Comparison of ENCODE assay signal across 13 cellular contexts in the genomic region with DNA sequence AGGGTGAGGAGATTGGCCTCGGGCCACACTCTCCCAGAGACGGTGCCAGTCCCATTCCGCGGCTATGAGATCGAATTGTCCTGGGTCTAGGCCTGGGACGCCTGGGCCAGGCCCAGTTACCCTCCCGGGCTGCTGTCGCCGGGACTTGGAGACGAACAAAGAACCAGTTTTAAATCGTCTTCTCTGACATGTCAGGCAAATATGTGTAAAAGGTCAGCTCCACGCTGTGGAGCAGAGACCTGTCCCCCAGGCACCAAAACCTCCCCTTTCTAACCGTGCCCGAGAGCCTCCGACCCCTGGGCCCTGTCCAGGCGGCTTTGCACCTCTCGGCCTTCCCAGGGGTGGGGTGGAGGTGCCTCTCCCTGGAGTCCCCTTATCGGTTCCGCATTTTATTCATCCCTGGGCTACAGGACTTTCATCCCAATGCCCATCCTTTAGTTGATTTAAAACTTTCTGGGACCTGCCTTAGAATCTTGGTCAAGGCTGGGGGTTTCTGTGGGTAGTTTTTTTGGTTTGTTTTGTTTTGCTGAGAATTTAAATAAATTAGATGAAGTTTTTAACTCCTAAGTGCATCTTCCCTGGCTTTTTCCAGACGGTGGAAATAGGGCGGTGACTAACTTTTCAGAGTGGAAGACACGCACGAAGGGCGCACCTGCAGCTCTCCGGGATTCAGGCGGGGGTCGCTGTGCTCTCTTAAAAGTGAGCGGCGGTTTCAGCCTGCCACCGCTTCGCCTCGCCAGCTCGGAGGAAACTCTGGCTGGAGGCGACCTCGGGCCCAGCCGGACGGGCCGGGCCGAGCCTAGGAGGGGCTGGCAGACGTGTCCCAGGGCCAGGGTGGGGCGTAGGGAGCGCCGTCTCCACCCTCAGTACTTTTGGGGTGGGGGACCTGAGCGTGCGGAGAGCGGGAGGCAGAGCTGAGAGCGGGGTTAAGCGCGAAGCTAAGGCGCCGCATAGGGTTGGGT. TPM values are rescaled to one million over a fixed set of nuclear protein-coding genes. Genes with fewer than 3 reads are reported as not detected.
A peak's percentile ranks its signal among the peaks of the same experiment; 100 is the strongest.
DNase-seq lines count a peak whose midpoint lies in the region; ATAC-seq and TF ChIP-seq lines count a peak whose summit lies in the region.
"Had no signal": no experiment of that assay in that cellular context is flagged by ENCODE, and none has a peak within 500 bp of the region (broad histone marks: within the 10 kb centered on the region; RNA-seq: fewer than 3 reads in every experiment).

No MANE protein-coding gene starts in this region.

- no peak overlapping the region for H3K9ac ChIP-seq in neural progenitor cell

- CTCF ChIA-PET in GM10248 (lab: Yijun Ruan, JAX) = interaction anchor here (1.2 to 2.4 kb wide), 3 partner anchors 11 to 1939 kb away, joined by 3 to 5 read pairs (median 3); no protein-coding TSS in a partner anchor
- CTCF ChIA-PET in activated CD8-positive, alpha-beta memory T cell treated with anti-CD3 and anti-CD28 coated beads, Interleukin-2, amount 10 ng/mL, durations not matched to agents 7 days and 5 days (lab: Charles Lee) = no interaction called here

- peaks cover 8 to 16% (median 10%) of the 10 kb centered on the region in 3 donors for H3K4me1 Mint-ChIP-seq in IgD-negative memory B cell
- H3K4me1 Mint-ChIP-seq in neural progenitor cell = peaks cover 50% of the 10 kb centered on the region
- peaks cover 6% of the 10 kb centered on the region for H3K4me1 Mint-ChIP-seq in activated CD8-positive, alpha-beta memory T cell treated with anti-CD3 and anti-CD28 coated beads, Interleukin-2, amount 10 ng/mL, durations not matched to agents 7 days and 5 days

- peak overlapping the region; percentile 86 for H2AFZ ChIP-seq in neural progenitor cell (replicated peaks)

- no peaks in the 10 kb centered on the region for H3K9me3 ChIP-seq in neural progenitor cell (ENCODE audit: low read depth)
- H3K9me3 ChIP-seq: Peyer's patch had no signal

- H3K9me3 Mint-ChIP-seq in IgD-negative memory B cell (peaks cover 3 to 11% (median 8%) of the 10 kb centered on the region in 3 donors), neural progenitor cell (no peaks in the 10 kb centered on the region)
- no peaks in the 10 kb centered on the region for H3K9me3 Mint-ChIP-seq in activated CD8-positive, alpha-beta memory T cell treated with anti-CD3 and anti-CD28 coated beads, Interleukin-2, amount 10 ng/mL, durations not matched to agents 7 days and 5 days (ENCODE audit: low read depth)

- peaks cover 32% of the 10 kb centered on the region for H3K4me1 ChIP-seq in neural progenitor cell

- peaks cover 90% of the 10 kb centered on the region for H4K20me1 ChIP-seq in neural progenitor cell (ENCODE audit: low read depth)

- H3K4me3 Mint-ChIP-seq in IgD-negative memory B cell (peak overlapping the region in 3 of 4 donors; percentile 7 to 46 (median 27)), neural progenitor cell (peak overlapping the region; percentile 58)
- H3K4me3 Mint-ChIP-seq in activated CD8-positive, alpha-beta memory T cell treated with anti-CD3 and anti-CD28 coated beads, Interleukin-2, amount 10 ng/mL, durations not matched to agents 7 days and 5 days = no peak overlapping the region

- H3K27ac ChIP-seq in epithelial cell of prostate (peak overlapping the region; percentile 97), neural progenitor cell (no peak overlapping the region)
- H3K27ac ChIP-seq: dorsolateral prefrontal cortex, Peyer's patch had no signal

- peaks cover 81% of the 10 kb centered on the region for H3K27me3 Mint-ChIP-seq in IgD-negative memory B cell
- peaks cover 95% of the 10 kb centered on the region for H3K27me3 Mint-ChIP-seq in neural progenitor cell (ENCODE audit: insufficient read depth, low read depth)
- H3K27me3 Mint-ChIP-seq in activated CD8-positive, alpha-beta memory T cell treated with anti-CD3 and anti-CD28 coated beads, Interleukin-2, amount 10 ng/mL, durations not matched to agents 7 days and 5 days = peaks cover 99% of the 10 kb centered on the region

- peak; percentile 18 for DNase-seq in GM10248 (ENCODE audit: extremely low spot score)
- no peak for DNase-seq in epithelial cell of prostate (ENCODE audit: low read depth, low spot score)
- peak; percentile 90 for DNase-seq in neural progenitor cell (ENCODE audit: low spot score)
- DNase-seq in left cardiac atrium = no peak
- DNase-seq in activated CD8-positive, alpha-beta memory T cell treated with anti-CD3 and anti-CD28 coated beads, Interleukin-2, amount 10 ng/mL, durations not matched to agents 7 days and 5 days = no peak
- DNase-seq: dorsolateral prefrontal cortex, NCI-H226, Peyer's patch had no signal

- H3K79me2 ChIP-seq in neural progenitor cell (ENCODE audit: low read depth) = no peaks in the 10 kb centered on the region

- H3K36me3 Mint-ChIP-seq in IgD-negative memory B cell (peaks cover 3% of the 10 kb centered on the region), neural progenitor cell (no peaks in the 10 kb centered on the region)
- peaks cover 11% of the 10 kb centered on the region for H3K36me3 Mint-ChIP-seq in activated CD8-positive, alpha-beta memory T cell treated with anti-CD3 and anti-CD28 coated beads, Interleukin-2, amount 10 ng/mL, durations not matched to agents 7 days and 5 days

- H3K27me3 ChIP-seq in neural progenitor cell = peaks cover 100% of the 10 kb centered on the region

- ATAC-seq in left cardiac atrium (no peak), GM21825 (IDR thresholded peaks at IDR 0.05; ENCODE audit: unreplicated experiment) (no peak), HG03196 (IDR thresholded peaks at IDR 0.05; ENCODE audit: unreplicated experiment) (no peak)
- no peak for ATAC-seq in activated CD8-positive, alpha-beta memory T cell treated with anti-CD3 and anti-CD28 coated beads, Interleukin-2, amount 10 ng/mL, durations not matched to agents 7 days and 5 days

- intact Hi-C loops in left cardiac atrium (cut with DNase I) = loop anchor here in 1 of 2 donors (10.0 kb wide), 1 partner anchor 1436 kb away; no protein-coding TSS in a partner anchor

- H3F3A ChIP-seq in neural progenitor cell (ENCODE audit: low read depth) = peaks cover 38% of the 10 kb centered on the region

- TF ChIP-seq CTCF in GM10248 (IDR thresholded peaks at IDR 0.05; ENCODE audit: control extremely low read depth, extremely low read depth, low read depth, missing control alignments) (peak; percentile 14), neural progenitor cell (IDR thresholded peaks at IDR 0.05) (peak; percentile 79)

- peak overlapping the region; percentile 45 for H3K4me3 ChIP-seq in neural progenitor cell
- H3K4me3 ChIP-seq: dorsolateral prefrontal cortex, Peyer's patch had no signal

- H3K27ac Mint-ChIP-seq in IgD-negative memory B cell = peak overlapping the region; percentile 37 to 77 (median 59)
- H3K27ac Mint-ChIP-seq in neural progenitor cell = no peak overlapping the region
- no peak overlapping the region for H3K27ac Mint-ChIP-seq in activated CD8-positive, alpha-beta memory T cell treated with anti-CD3 and anti-CD28 coated beads, Interleukin-2, amount 10 ng/mL, durations not matched to agents 7 days and 5 days
- H3K27ac Mint-ChIP-seq: activated T-helper 2 cell treated with anti-CD3 and anti-CD28 coated beads, Interferon-gamma antibody, Interleukin-2, Interleukin-4, amounts not matched to agents 10 μg/mL and 5 μg/mL and 100 μg/mL, durations not matched to agents 14 hours and 24 hours and 36 hours had no signal

- POLR2A ChIA-PET in GM10248 (lab: Yijun Ruan, JAX) = no interaction called here

- no peaks in the 10 kb centered on the region for H3K36me3 ChIP-seq in neural progenitor cell
- H3K36me3 ChIP-seq: Peyer's patch had no signal

- H3K4me2 ChIP-seq in neural progenitor cell = peak overlapping the region; percentile 76

RNA-seq across cellular contexts. Expression of a gene that starts 6.0 kb away (rescaled TPM):
- polyA plus RNA-seq in IgD-negative memory B cell = not detected
- total RNA-seq in neural progenitor cell (ENCODE audit: low replicate concordance) (0.39 and 0.65 TPM in 2 replicates), left cardiac atrium (under 1 TPM; 0.44 to 0.79 TPM)
- under 1 TPM; 0.18 to 0.21 TPM for total RNA-seq in activated CD8-positive, alpha-beta memory T cell treated with anti-CD3 and anti-CD28 coated beads, Interleukin-2, amount 10 ng/mL, durations not matched to agents 7 days and 5 days
- total RNA-seq: frontal cortex had no signal

Comparison
In these comparisons a context has a peak if more than half of its experiments do, and no peak if none do; other contexts are left out.
1. DNase-seq: peak in GM10248 (single experiment) and neural progenitor cell (single experiment); none in epithelial cell of prostate (single experiment), left cardiac atrium (single experiment) and activated CD8-positive, alpha-beta memory T cell treated with anti-CD3 and anti-CD28 coated beads, Interleukin-2, amount 10 ng/mL, durations not matched to agents 7 days and 5 days (single experiment).
2. H3K27ac Mint-ChIP-seq: peak in IgD-negative memory B cell (3 of 3); none in neural progenitor cell (single experiment) and activated CD8-positive, alpha-beta memory T cell treated with anti-CD3 and anti-CD28 coated beads, Interleukin-2, amount 10 ng/mL, durations not matched to agents 7 days and 5 days (single experiment).